Comparison of ENCODE assay signal across 1 cellular context in genomic region chr20:64075556-64075955, GRCh38.
TF ChIP-seq lines count a peak whose summit lies in the region.

No MANE protein-coding gene starts in this region.

TF ChIP-seq in GM12878, 131 proteins besides CTCF, POLR2A, EP300 and RAD21:
- TF ChIP-seq MEF2A (IDR thresholded peaks at IDR 0.05; ENCODE audit: insufficient read depth, low read depth, low read length) (no peak), ASH2L (IDR thresholded peaks at IDR 0.05; ENCODE audit: borderline replicate concordance, low read depth) (no peak), TARDBP (IDR thresholded peaks at IDR 0.05; ENCODE audit: borderline replicate concordance) (no peak), YY1 (IDR thresholded peaks at IDR 0.05; ENCODE audit: low read depth, low read length) (no peak), EZH2 (IDR thresholded peaks at IDR 0.05; ENCODE audit: borderline replicate concordance, control insufficient read depth, low read depth, low read length) (no peak), RUNX3 (IDR thresholded peaks at IDR 0.05; ENCODE audit: low read length) (no peak), ZNF687 (IDR thresholded peaks at IDR 0.05) (no peak), E2F4 (IDR thresholded peaks at IDR 0.05; ENCODE audit: low read depth, low read length) (no peak), PKNOX1 (IDR thresholded peaks at IDR 0.05) (no peak), ZZZ3 (IDR thresholded peaks at IDR 0.05; ENCODE audit: control insufficient read depth, insufficient read length, low read depth) (no peak), BCLAF1 (IDR thresholded peaks at IDR 0.05) (no peak)
